ENCODE assay signal across 1 cellular context in genomic region chr9:91924090-91924489, GRCh38.
TF ChIP-seq lines count a peak whose summit lies in the region.

No MANE protein-coding gene starts in this region.

TF ChIP-seq in IMR-90, 13 proteins besides CTCF, POLR2A, EP300 and RAD21 (continued from another document):
- TF ChIP-seq ELK1 (IDR thresholded peaks at IDR 0.05; ENCODE audit: borderline replicate concordance, low read depth, low read length) (no peak), MXI1 (IDR thresholded peaks at IDR 0.05; ENCODE audit: borderline replicate concordance, low read depth, low read length) (no peak), CHD1 (IDR thresholded peaks at IDR 0.05; ENCODE audit: low read depth, low read length) (no peak), FOS (IDR thresholded peaks at IDR 0.05; ENCODE audit: low read depth, low read length) (no peak), CEBPB (IDR thresholded peaks at IDR 0.05; ENCODE audit: low read depth, low read length) (no peak), RCOR1 (IDR thresholded peaks at IDR 0.05; ENCODE audit: insufficient replicate concordance, low read length) (no peak), BHLHE40 (IDR thresholded peaks at IDR 0.05; ENCODE audit: low read depth, low read length) (no peak), MAZ (IDR thresholded peaks at IDR 0.05; ENCODE audit: borderline replicate concordance, low read depth, low read length) (no peak)
- TF ChIP-seq, protein P1, sequence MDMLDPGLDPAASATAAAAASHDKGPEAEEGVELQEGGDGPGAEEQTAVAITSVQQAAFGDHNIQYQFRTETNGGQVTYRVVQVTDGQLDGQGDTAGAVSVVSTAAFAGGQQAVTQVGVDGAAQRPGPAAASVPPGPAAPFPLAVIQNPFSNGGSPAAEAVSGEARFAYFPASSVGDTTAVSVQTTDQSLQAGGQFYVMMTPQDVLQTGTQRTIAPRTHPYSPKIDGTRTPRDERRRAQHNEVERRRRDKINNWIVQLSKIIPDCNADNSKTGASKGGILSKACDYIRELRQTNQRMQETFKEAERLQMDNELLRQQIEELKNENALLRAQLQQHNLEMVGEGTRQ (IDR thresholded peaks at IDR 0.05; ENCODE audit: low read depth, low read length): no peak
